21 cellular contexts compared by ENCODE assay signal in the genomic region with DNA sequence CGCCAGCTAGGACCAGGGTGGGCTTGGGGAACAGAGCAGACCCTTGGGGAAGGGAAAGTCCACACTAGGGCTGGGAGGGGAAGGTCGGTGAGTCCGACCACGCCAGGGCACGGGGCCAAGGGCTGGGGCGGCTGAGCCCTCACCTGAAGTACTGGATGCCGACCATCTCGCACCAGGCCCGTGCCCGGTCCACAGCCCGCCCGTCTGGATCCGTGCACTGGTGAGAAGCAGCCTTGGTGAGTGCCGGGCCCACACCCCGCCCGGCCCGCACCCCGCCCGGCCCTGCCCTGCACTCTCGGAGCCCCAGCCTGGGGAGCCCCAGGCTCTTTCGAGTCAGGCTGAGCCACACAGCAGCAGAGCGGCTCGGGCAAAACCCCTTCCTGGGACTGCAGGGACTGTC. TPM values are rescaled to one million over a fixed set of nuclear protein-coding genes. Genes with fewer than 3 reads are reported as not detected.
"Had no signal": no experiment of that assay in that cellular context is flagged by ENCODE, and none has a peak within 500 bp of the region (broad histone marks: within the 10 kb centered on the region; RNA-seq: fewer than 3 reads in every experiment).

No MANE protein-coding gene starts in this region.

- H3K9me3 ChIP-seq: lower lobe of right lung, psoas muscle, sigmoid colon, testis had no signal

- ATAC-seq: activated CD4-positive, CD25-positive, alpha-beta regulatory T cell treated with anti-CD3 and anti-CD28 coated beads, Interleukin-2, amount 50 U/mL, for 24 hours; activated CD8-positive, alpha-beta memory T cell treated with anti-CD3 and anti-CD28 coated beads, Interleukin-2, amount 10 ng/mL, durations not matched to agents 7 days and 5 days; lower lobe of right lung; natural killer cell; psoas muscle had no signal

- DNase-seq: activated CD4-positive, alpha-beta T cell treated with anti-CD3 and anti-CD28 coated beads, Interleukin-2, amount 50 U/mL, for 48 hours; activated CD8-positive, alpha-beta memory T cell treated with anti-CD3 and anti-CD28 coated beads, Interleukin-2, amount 10 ng/mL, durations not matched to agents 7 days and 5 days; activated gamma-delta T cell treated with Interleukin-2 at 50 U/mL for 16 hours; activated naive CD8-positive, alpha-beta T cell treated with anti-CD3 and anti-CD28 coated beads for 36 hours; activated T-cell treated with anti-CD3 and anti-CD28 coated beads, Interleukin-2, amount 50 U/mL, for 48 hours; brain microvascular endothelial cell; dorsolateral prefrontal cortex; lower lobe of right lung; midbrain; natural killer cell; occipital lobe; psoas muscle; sigmoid colon; stimulated activated CD4-positive, alpha-beta T cell treated with anti-CD3 and anti-CD28 coated beads, Interleukin-2, amount 100 ng/mL, for 48 hours; testis had no signal

- H3K4me3 ChIP-seq: dorsolateral prefrontal cortex, lower lobe of right lung, psoas muscle, sigmoid colon, testis had no signal

- H3K27me3 ChIP-seq: brain microvascular endothelial cell, dorsolateral prefrontal cortex, sigmoid colon, testis had no signal

- H3K4me1 ChIP-seq: psoas muscle had no signal

- FAIRE-seq: frontal cortex, TTC549 had no signal

- H3K36me3 ChIP-seq: brain microvascular endothelial cell had no signal

- H3K27ac ChIP-seq: brain microvascular endothelial cell, lower lobe of right lung, psoas muscle, sigmoid colon, testis had no signal

RNA-seq across cellular contexts. Expression of gene BAIAP2L2, which starts 1.9 kb away (rescaled TPM):
- total RNA-seq: cerebellum, occipital lobe, urinary bladder had no signal

RNA-seq across cellular contexts. Expression of gene SLC16A8, which starts 28.4 kb away (rescaled TPM):
- total RNA-seq: activated CD8-positive, alpha-beta memory T cell treated with anti-CD3 and anti-CD28 coated beads, Interleukin-2, amount 10 ng/mL, durations not matched to agents 7 days and 5 days; activated naive CD8-positive, alpha-beta T cell treated with anti-CD3 and anti-CD28 coated beads for 36 hours had no signal
- polyA plus RNA-seq: fibroblast of lung had no signal
